ENCODE assay signal across 1 cellular context in genomic region chr11:119168471-119169271, GRCh38.
TF ChIP-seq lines count a peak whose summit lies in the region.

Gene NLRX1 (plus strand): TSS chr11:119168725. CDS start chr11:119171404, 2,679 bp downstream.

TF ChIP-seq in HepG2, 621 proteins besides CTCF, POLR2A, EP300 and RAD21 (continued from another document and continues in another):
- TF ChIP-seq ZNF407 (CRISPR knock-in tag; IDR thresholded peaks at IDR 0.05; ENCODE audit: not compliant biosample characterization) (peak; percentile 53), ZNF878 (CRISPR knock-in tag; IDR thresholded peaks at IDR 0.05) (0 out of 2 replicates have a peak, but pooled peaks have one; percentile 43), HINFP (CRISPR knock-in tag; IDR thresholded peaks at IDR 0.05; ENCODE audit: low read depth) (no peak; the same call in 1 of the 2 replicates), MTERF4 (CRISPR knock-in tag; IDR thresholded peaks at IDR 0.05) (peak; percentile 72; the same call in 1 of the 2 replicates), MED1 (CRISPR knock-in tag; IDR thresholded peaks at IDR 0.05) (peak; percentile 63), CHD2 (IDR thresholded peaks at IDR 0.05; ENCODE audit: low read depth, low read length) (0 out of 2 replicates have a peak, but pooled peaks have one; percentile 11), PITX1 (CRISPR knock-in tag; IDR thresholded peaks at IDR 0.05) (peak; percentile 38; the same call in 1 of the 2 replicates), ZNF24 (IDR thresholded peaks at IDR 0.05) (peak; percentile 68; the same call in 1 of the 2 replicates), ZGPAT (CRISPR knock-in tag; IDR thresholded peaks at IDR 0.05) (peak; percentile 72; the same call in 1 of the 2 replicates), ZUFSP (CRISPR knock-in tag; IDR thresholded peaks at IDR 0.05; ENCODE audit: borderline replicate concordance) (no peak), HMG20B (CRISPR knock-in tag; conservative IDR thresholded peaks at IDR 0.05) (no peak), MED13 (CRISPR knock-in tag; IDR thresholded peaks at IDR 0.05) (0 out of 2 replicates have a peak, but pooled peaks have one; percentile 38), HOXA5 (CRISPR knock-in tag; IDR thresholded peaks at IDR 0.05) (peak; percentile 20), ATF7-NPFF (CRISPR knock-in tag; IDR thresholded peaks at IDR 0.05; ENCODE audit: low read depth) (peak; percentile 79; the same call in 1 of the 2 replicates), AGO2 (optimal IDR thresholded peaks at IDR 0.05; ENCODE audit: low read depth, low read length) (peak; percentile 85), LCORL (IDR thresholded peaks at IDR 0.05) (no peak), LCORL (CRISPR knock-in tag; IDR thresholded peaks at IDR 0.05) (peak; percentile 56), TAF1 (CRISPR knock-in tag; IDR thresholded peaks at IDR 0.05) (peak; percentile 85), ZKSCAN1 (IDR thresholded peaks at IDR 0.05; ENCODE audit: low read length) (0 out of 2 replicates have a peak, but pooled peaks have one; percentile 44), ATF3 (CRISPR knock-in tag; IDR thresholded peaks at IDR 0.05) (0 out of 2 replicates have a peak, but pooled peaks have one; percentile 8), SRSF4 (IDR thresholded peaks at IDR 0.05; ENCODE audit: low read depth, low read length, poor library complexity, severe bottlenecking) (no peak), XBP1 (CRISPR knock-in tag; IDR thresholded peaks at IDR 0.05) (no peak), PHF5A (CRISPR knock-in tag; IDR thresholded peaks at IDR 0.05; ENCODE audit: low read depth, unreplicated experiment) (no peak), ZNF800 (CRISPR knock-in tag; IDR thresholded peaks at IDR 0.05) (0 out of 2 replicates have a peak, but pooled peaks have one; percentile 44), CENPT (CRISPR knock-in tag; IDR thresholded peaks at IDR 0.05; ENCODE audit: low read depth) (no peak), GMEB1 (CRISPR knock-in tag; IDR thresholded peaks at IDR 0.05; ENCODE audit: borderline replicate concordance) (peak; percentile 53; the same call in 1 of the 2 replicates), ZNF615 (CRISPR knock-in tag; IDR thresholded peaks at IDR 0.05; ENCODE audit: borderline replicate concordance) (0 out of 2 replicates have a peak, but pooled peaks have one; percentile 5), ZNF713 (CRISPR knock-in tag; IDR thresholded peaks at IDR 0.05) (0 out of 2 replicates have a peak, but pooled peaks have one; percentile 5), ZNF678 (CRISPR knock-in tag; IDR thresholded peaks at IDR 0.05) (0 out of 2 replicates have a peak, but pooled peaks have one; percentile 10), ZFP82 (CRISPR knock-in tag; IDR thresholded peaks at IDR 0.05; ENCODE audit: borderline replicate concordance) (no peak), ZNF574 (CRISPR knock-in tag; IDR thresholded peaks at IDR 0.05) (peak; percentile 77), ZNF740 (CRISPR knock-in tag; IDR thresholded peaks at IDR 0.05) (peak; percentile 65; the same call in 1 of the 2 replicates), STAG1 (CRISPR knock-in tag; IDR thresholded peaks at IDR 0.05) (peak; percentile 26; the same call in 1 of the 2 replicates)
